23 cellular contexts compared by ENCODE assay signal in the genomic region with DNA sequence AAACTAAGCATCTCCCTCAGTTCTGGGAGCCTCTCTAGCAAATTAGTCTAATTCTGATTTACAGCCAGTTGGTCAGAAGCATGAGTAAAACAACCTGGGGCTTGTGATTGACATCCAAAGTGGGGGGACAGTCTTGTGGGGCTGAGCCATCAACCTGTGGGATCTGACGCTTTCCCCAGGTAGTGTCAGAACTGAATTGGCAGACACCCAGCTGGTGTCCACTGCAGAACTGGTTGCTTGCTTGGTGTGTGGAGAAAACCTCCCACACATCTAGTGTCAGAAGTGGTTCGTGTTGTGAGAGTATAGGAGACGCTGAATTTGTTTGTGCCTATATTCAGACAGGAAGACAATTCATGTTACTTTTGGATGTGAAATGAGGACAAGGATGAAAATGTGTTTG.
DNase-seq lines count a peak whose midpoint lies in the region; ATAC-seq, FAIRE-seq and TF ChIP-seq lines count a peak whose summit lies in the region.
"Had no signal": no experiment of that assay in that cellular context is flagged by ENCODE, and none has a peak within 500 bp of the region (broad histone marks: within the 10 kb centered on the region; RNA-seq: fewer than 3 reads in every experiment).

No MANE protein-coding gene starts in this region.

- H3K27ac Mint-ChIP-seq in activated naive CD8-positive, alpha-beta T cell = peak overlapping the region; percentile 4
- H3K27ac Mint-ChIP-seq in activated naive CD8-positive, alpha-beta T cell treated with anti-CD3 and anti-CD28 coated beads, Interleukin-2, amount 50 U/mL, for 24 hours = no peak overlapping the region
- peak overlapping the region; percentile 84 for H3K27ac Mint-ChIP-seq in nephron progenitor cell
- H3K27ac Mint-ChIP-seq: memory B cell; T-helper 2 cell treated with Interferon-gamma antibody and Interleukin-4, amounts not matched to agents 5 μg/mL and 100 μg/mL, for 36 hours had no signal

- DNase-seq in NCI-H510A (lab: John Stamatoyannopoulos, UW) (peak; percentile 19), NCI-H510A treated with DMSO at 0.1 percent for 48 hours (lab: John Stamatoyannopoulos, UW) (no peak), RPMI8226 (peak; percentile 10), nephron progenitor cell (no peak), GM12892 (ENCODE audit: insufficient read length) (no peak)
- no peak for DNase-seq in activated naive CD8-positive, alpha-beta T cell treated with anti-CD3 and anti-CD28 coated beads, Interleukin-2, amount 50 U/mL, for 24 hours
- DNase-seq: 8988T; activated CD4-positive, alpha-beta T cell treated with anti-CD3 and anti-CD28 coated beads, Interleukin-2, amount 50 U/mL, for 4 hours; activated effector memory CD4-positive, alpha-beta T cell treated with Interleukin-2 at 50 U/mL for 16 hours; cortex of kidney; DMS53; GM23248; NCI-H1105 treated with DMSO at 0.1 percent for 48 hours; NCI-H2107; NCI-H526; occipital lobe; stimulated activated CD4-positive, alpha-beta T cell treated with anti-CD3 and anti-CD28 coated beads, Interleukin-2, amount 100 ng/mL, for 48 hours; tibial artery had no signal

- no peak for TF ChIP-seq POLR2A in GM12892 (IDR thresholded peaks at IDR 0.05; ENCODE audit: low read depth, low read length)

- FAIRE-seq in GM12892 (lab: Jason Lieb, UNC) = no peak
- FAIRE-seq: bronchial epithelial cell had no signal

- no peak for ATAC-seq in activated naive CD8-positive, alpha-beta T cell treated with anti-CD3 and anti-CD28 coated beads, Interleukin-2, amount 50 U/mL, for 24 hours
- ATAC-seq in HG03175 (IDR thresholded peaks at IDR 0.05; ENCODE audit: unreplicated experiment) = no peak

- H3K4me3 Mint-ChIP-seq in activated naive CD8-positive, alpha-beta T cell = no peak overlapping the region
- no peak overlapping the region for H3K4me3 Mint-ChIP-seq in activated naive CD8-positive, alpha-beta T cell treated with anti-CD3 and anti-CD28 coated beads, Interleukin-2, amount 50 U/mL, for 24 hours
- no peak overlapping the region for H3K4me3 Mint-ChIP-seq in nephron progenitor cell
- H3K4me3 Mint-ChIP-seq: memory B cell; T-helper 2 cell treated with Interferon-gamma antibody and Interleukin-4, amounts not matched to agents 5 μg/mL and 100 μg/mL, for 36 hours had no signal

- no peaks in the 10 kb centered on the region for H3K27me3 Mint-ChIP-seq in activated naive CD8-positive, alpha-beta T cell
- H3K27me3 Mint-ChIP-seq in activated naive CD8-positive, alpha-beta T cell treated with anti-CD3 and anti-CD28 coated beads, Interleukin-2, amount 50 U/mL, for 24 hours = no peaks in the 10 kb centered on the region
- H3K27me3 Mint-ChIP-seq in nephron progenitor cell (ENCODE audit: low read depth, poor library complexity) = peaks cover 4% of the 10 kb centered on the region
- H3K27me3 Mint-ChIP-seq: memory B cell had no signal

- no peaks in the 10 kb centered on the region for H3K9me3 Mint-ChIP-seq in activated naive CD8-positive, alpha-beta T cell (ENCODE audit: low read depth)
- no peaks in the 10 kb centered on the region for H3K9me3 Mint-ChIP-seq in activated naive CD8-positive, alpha-beta T cell treated with anti-CD3 and anti-CD28 coated beads, Interleukin-2, amount 50 U/mL, for 24 hours
- H3K9me3 Mint-ChIP-seq in nephron progenitor cell = no peaks in the 10 kb centered on the region
- H3K9me3 Mint-ChIP-seq: memory B cell had no signal

- TF ChIP-seq CTCF in nephron progenitor cell (IDR thresholded peaks at IDR 0.05) = no peak

- no peaks in the 10 kb centered on the region for H3K36me3 Mint-ChIP-seq in activated naive CD8-positive, alpha-beta T cell
- H3K36me3 Mint-ChIP-seq in activated naive CD8-positive, alpha-beta T cell treated with anti-CD3 and anti-CD28 coated beads, Interleukin-2, amount 50 U/mL, for 24 hours (ENCODE audit: low read depth) = no peaks in the 10 kb centered on the region
- no peaks in the 10 kb centered on the region for H3K36me3 Mint-ChIP-seq in nephron progenitor cell (ENCODE audit: low read depth)
- H3K36me3 Mint-ChIP-seq: memory B cell had no signal

- H3K4me1 Mint-ChIP-seq in activated naive CD8-positive, alpha-beta T cell (ENCODE audit: low read depth) = peaks cover 40% of the 10 kb centered on the region
- H3K4me1 Mint-ChIP-seq in activated naive CD8-positive, alpha-beta T cell treated with anti-CD3 and anti-CD28 coated beads, Interleukin-2, amount 50 U/mL, for 24 hours = peaks cover 56% of the 10 kb centered on the region
- H3K4me1 Mint-ChIP-seq in nephron progenitor cell = peaks cover 31% of the 10 kb centered on the region
- H3K4me1 Mint-ChIP-seq: memory B cell had no signal

Comparison
In these comparisons a context has a peak if more than half of its experiments do, and no peak if none do; other contexts are left out.
1. DNase-seq: peak in NCI-H510A (single experiment) and RPMI8226 (single experiment); none in NCI-H510A treated with DMSO at 0.1 percent for 48 hours (single experiment), activated naive CD8-positive, alpha-beta T cell treated with anti-CD3 and anti-CD28 coated beads, Interleukin-2, amount 50 U/mL, for 24 hours (single experiment), nephron progenitor cell (single experiment) and GM12892 (single experiment).